In genomic region chr13:110554946-110555345, GRCh38 we compare ENCODE assay signal across 12 cellular contexts.
"Had no signal": no experiment of that assay in that cellular context is flagged by ENCODE, and none has a peak within 500 bp of the region (broad histone marks: within the 10 kb centered on the region; RNA-seq: fewer than 3 reads in every experiment).

No MANE protein-coding gene starts in this region.

- H3K9me3 ChIP-seq: prostate gland, vagina had no signal

- ATAC-seq: activated naive CD4-positive, alpha-beta T cell treated with anti-CD3 and anti-CD28 coated beads, Interleukin-2, amount 50 U/mL, for 72 hours; activated T-cell treated with anti-CD3 and anti-CD28 coated beads, Interleukin-2, amount 50 U/mL, for 4 hours; natural killer cell treated with Interleukin-12 subunit alpha and Interleukin-12 subunit beta and Interleukin-15 and Interleukin-18, amount 100 ng/mL, for 72 hours; stimulated activated effector memory CD8-positive, alpha-beta T cell treated with anti-CD3 and anti-CD28 coated beads, Interleukin-12 subunit alpha, Interleukin-12 subunit beta, amount 100 ng/mL, for 72 hours had no signal

- H3K9me3 Mint-ChIP-seq: activated naive CD4-positive, alpha-beta T cell treated with anti-CD3 and anti-CD28 coated beads, Interleukin-2, amount 50 U/mL, for 72 hours; activated T-cell treated with anti-CD3 and anti-CD28 coated beads, Interleukin-2, amount 50 U/mL, for 4 hours; natural killer cell treated with Interleukin-12 subunit alpha and Interleukin-12 subunit beta and Interleukin-15 and Interleukin-18, amount 100 ng/mL, for 72 hours; stimulated activated effector memory CD8-positive, alpha-beta T cell treated with anti-CD3 and anti-CD28 coated beads, Interleukin-12 subunit alpha, Interleukin-12 subunit beta, amount 100 ng/mL, for 72 hours had no signal

- H3K4me3 Mint-ChIP-seq: activated T-cell treated with anti-CD3 and anti-CD28 coated beads, Interleukin-2, amount 50 U/mL, for 4 hours; natural killer cell treated with Interleukin-12 subunit alpha and Interleukin-12 subunit beta and Interleukin-15 and Interleukin-18, amount 100 ng/mL, for 72 hours; stimulated activated effector memory CD8-positive, alpha-beta T cell treated with anti-CD3 and anti-CD28 coated beads, Interleukin-12 subunit alpha, Interleukin-12 subunit beta, amount 100 ng/mL, for 72 hours had no signal

- DNase-seq: activated CD4-positive, alpha-beta T cell treated with anti-CD3 and anti-CD28 coated beads for 1 hour; activated CD4-positive, alpha-beta T cell treated with anti-CD3 and anti-CD28 coated beads, Interleukin-2, amount 50 U/mL, for 4 hours; activated effector memory CD4-positive, alpha-beta T cell treated with anti-CD3 and anti-CD28 coated beads, Interleukin-2, amount 50 U/mL, for 16 hours; activated T-cell treated with anti-CD3 and anti-CD28 coated beads, Interleukin-2, amount 50 U/mL, for 4 hours; caudate nucleus; stimulated activated CD4-positive, alpha-beta T cell treated with anti-CD3 and anti-CD28 coated beads, Interleukin-12 subunit alpha, Interleukin-12 subunit beta, amount 100 ng/mL, for 4 hours; T1000 had no signal

- H3K36me3 Mint-ChIP-seq: natural killer cell treated with Interleukin-12 subunit alpha and Interleukin-12 subunit beta and Interleukin-15 and Interleukin-18, amount 100 ng/mL, for 72 hours; stimulated activated effector memory CD8-positive, alpha-beta T cell treated with anti-CD3 and anti-CD28 coated beads, Interleukin-12 subunit alpha, Interleukin-12 subunit beta, amount 100 ng/mL, for 72 hours had no signal

- H3K36me3 ChIP-seq: prostate gland, vagina had no signal

- H3K27me3 ChIP-seq: vagina had no signal

- H3K27ac Mint-ChIP-seq: activated naive CD4-positive, alpha-beta T cell treated with anti-CD3 and anti-CD28 coated beads, Interleukin-2, amount 50 U/mL, for 72 hours; natural killer cell treated with Interleukin-12 subunit alpha and Interleukin-12 subunit beta and Interleukin-15 and Interleukin-18, amount 100 ng/mL, for 72 hours; stimulated activated effector memory CD8-positive, alpha-beta T cell treated with anti-CD3 and anti-CD28 coated beads, Interleukin-12 subunit alpha, Interleukin-12 subunit beta, amount 100 ng/mL, for 72 hours had no signal

- H3K27ac ChIP-seq: vagina had no signal

- H3K4me3 ChIP-seq: prostate gland, vagina had no signal
